Comparison of ENCODE assay signal across 8 cellular contexts in the genomic region with DNA sequence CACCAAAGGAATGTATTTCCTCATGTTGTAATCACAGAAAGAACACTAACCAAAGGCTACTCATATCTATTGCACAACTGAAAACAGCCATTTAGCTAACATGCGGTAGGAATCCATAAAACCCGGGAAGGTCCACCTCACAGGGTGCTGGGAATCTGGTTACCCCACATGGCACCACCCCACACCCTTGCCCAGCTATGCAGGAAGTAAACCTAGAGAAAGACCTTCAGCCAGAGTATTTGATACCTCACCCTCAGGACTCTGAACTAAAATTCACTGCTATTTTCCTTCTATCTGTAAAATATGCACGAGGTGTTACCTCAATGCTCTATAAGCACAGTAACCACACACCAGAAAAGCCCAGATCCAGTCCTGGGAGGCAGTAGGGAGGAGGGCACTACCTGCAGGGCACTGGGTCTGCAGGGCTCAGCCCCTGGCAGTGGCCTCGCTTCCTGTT. TPM values are rescaled to one million over a fixed set of nuclear protein-coding genes. Genes with fewer than 3 reads are reported as not detected.
DNase-seq lines count a peak whose midpoint lies in the region; ATAC-seq and TF ChIP-seq lines count a peak whose summit lies in the region.

No MANE protein-coding gene starts in this region.

- ATAC-seq in GM21619 (IDR thresholded peaks at IDR 0.05; ENCODE audit: unreplicated experiment), result no peak

- H3K27me3 Mint-ChIP-seq in activated naive CD4-positive, alpha-beta T cell treated with anti-CD3 and anti-CD28 coated beads, Interleukin-2, amount 50 U/mL, for 24 hours, result no peaks in the 10 kb centered on the region

- POLR2A ChIA-PET in RWPE1 (lab: Yijun Ruan, JAX; ENCODE audit: low non-redundant PET), result no interaction called here

- H3K4me1 Mint-ChIP-seq in activated naive CD4-positive, alpha-beta T cell treated with anti-CD3 and anti-CD28 coated beads, Interleukin-2, amount 50 U/mL, for 24 hours, result peaks cover 63% of the 10 kb centered on the region

- H3K4me3 Mint-ChIP-seq in activated naive CD4-positive, alpha-beta T cell treated with anti-CD3 and anti-CD28 coated beads, Interleukin-2, amount 50 U/mL, for 24 hours, result peak overlapping the region; percentile 60

- CTCF ChIA-PET in RWPE1 (lab: Yijun Ruan, JAX), result interaction anchor here (0.6 kb wide), 1 partner anchor 857 kb away, joined by 5 read pairs; a partner anchor contains a TSS

- no peak for DNase-seq in activated naive CD4-positive, alpha-beta T cell (lab: John Stamatoyannopoulos, UW)
- DNase-seq in RWPE1 (ENCODE audit: low spot score) (peak; percentile 94), dermis microvascular lymphatic vessel endothelial cell (ENCODE audit: low read depth in 2 of 2) (peak; percentile 5 to 28), myocyte (ENCODE audit: low read depth) (peak; percentile 51), cerebellar cortex (ENCODE audit: low spot score) (no peak), NCI-H446 (lab: John Stamatoyannopoulos, UW) (no peak)

- peak overlapping the region; percentile 75 for H3K27ac Mint-ChIP-seq in activated naive CD4-positive, alpha-beta T cell treated with anti-CD3 and anti-CD28 coated beads, Interleukin-2, amount 50 U/mL, for 24 hours

- peak overlapping the region; percentile 95 for H3K27ac ChIP-seq in RWPE1

- no peak for TF ChIP-seq CTCF in RWPE1 (conservative IDR thresholded peaks at IDR 0.05; ENCODE audit: low read depth)

- H3K9me3 Mint-ChIP-seq in activated naive CD4-positive, alpha-beta T cell treated with anti-CD3 and anti-CD28 coated beads, Interleukin-2, amount 50 U/mL, for 24 hours, result no peaks in the 10 kb centered on the region

- peaks cover 25% of the 10 kb centered on the region for H3K36me3 Mint-ChIP-seq in activated naive CD4-positive, alpha-beta T cell treated with anti-CD3 and anti-CD28 coated beads, Interleukin-2, amount 50 U/mL, for 24 hours

RNA-seq across cellular contexts. Expression of a gene that starts 45.8 kb away (rescaled TPM):
- total RNA-seq in dermis microvascular lymphatic vessel endothelial cell (13.5 and 15.6 TPM in 2 replicates), myocyte (38.5 and 46.6 TPM in 2 replicates)
- polyA plus RNA-seq in myocyte (2012), result 14.1 TPM

Comparison
In these comparisons a context has a peak if more than half of its experiments do, and no peak if none do; other contexts are left out.
1. DNase-seq: peak in RWPE1 (single experiment), dermis microvascular lymphatic vessel endothelial cell (2 of 2) and myocyte (single experiment); none in activated naive CD4-positive, alpha-beta T cell (0 of 4), cerebellar cortex (single experiment) and NCI-H446 (0 of 2).